ENCODE assay signal across 9 cellular contexts in genomic region chr19:51339313-51339686, GRCh38. TPM values are rescaled to one million over a fixed set of nuclear protein-coding genes. Genes with fewer than 3 reads are reported as not detected.
DNase-seq lines count a peak whose midpoint lies in the region; TF ChIP-seq lines count a peak whose summit lies in the region.
"Had no signal": no experiment of that assay in that cellular context is flagged by ENCODE, and none has a peak within 500 bp of the region (broad histone marks: within the 10 kb centered on the region; RNA-seq: fewer than 3 reads in every experiment).

No MANE protein-coding gene starts in this region.

- H3K9me3 ChIP-seq in skeletal muscle tissue (ENCODE audit: control insufficient read depth in 3 of 3, low read length in 3 of 3), result no peaks in the 10 kb centered on the region

- no peak overlapping the region for H3K27ac ChIP-seq in skeletal muscle tissue (ENCODE audit: low read depth, low read length)

- peaks cover 0 to 2% (median 0%) of the 10 kb centered on the region in 3 donors for H3K36me3 ChIP-seq in skeletal muscle tissue (ENCODE audit: control insufficient read depth in 3 of 3, insufficient read depth in 3 of 3, low read length in 3 of 3)

- in situ Hi-C loops in KBM-7 (cut with MboI; ENCODE audit: low pct_unique_long_range_greater_than_20kb, low sequenced_read_pairs), result no loop called here

- TF ChIP-seq CTCF in glutamatergic neuron (IDR thresholded peaks at IDR 0.05; ENCODE audit: partially characterized antibody, unreplicated experiment), result no peak

- H3K36me3 Mint-ChIP-seq in T-helper 1 cell treated with Interleukin-12 subunit alpha and Interleukin-12 subunit beta and Interleukin-4 antibody, amounts not matched to agents 30 μg/mL and 1 μg/mL, for 36 hours (ENCODE audit: low read depth), result no peaks in the 10 kb centered on the region
- no peaks in the 10 kb centered on the region for H3K36me3 Mint-ChIP-seq in glutamatergic neuron (ENCODE audit: unreplicated experiment)

- peak in 2 of 3 donors; percentile 11 to 42 for DNase-seq in stimulated activated CD4-positive, alpha-beta T cell treated with anti-CD3 and anti-CD28 coated beads, TNF-alpha, amount 100 ng/mL, for 48 hours (ENCODE audit: low read depth in 3 of 3)
- DNase-seq in stimulated activated CD4-positive, alpha-beta T cell treated with anti-CD3 and anti-CD28 coated beads, Interleukin-2, amount 100 ng/mL, for 24 hours, result no peak
- DNase-seq in glutamatergic neuron (no peak), NCI-H2029 (lab: John Stamatoyannopoulos, UW) (no peak), KBM-7 (no peak)
- no peak for DNase-seq in central memory CD4-positive, alpha-beta T cell

- peaks cover 7 to 16% (median 8%) of the 10 kb centered on the region in 3 donors for H3K4me1 ChIP-seq in skeletal muscle tissue (ENCODE audit: control insufficient read depth in 3 of 3, insufficient read depth in 3 of 3, low read length in 3 of 3)

- peak overlapping the region; percentile 97 for H3K4me3 Mint-ChIP-seq in T-helper 1 cell treated with Interleukin-12 subunit alpha and Interleukin-12 subunit beta and Interleukin-4 antibody, amounts not matched to agents 30 μg/mL and 1 μg/mL, for 36 hours
- H3K4me3 Mint-ChIP-seq in glutamatergic neuron (ENCODE audit: unreplicated experiment), result peak overlapping the region; percentile 99

- peaks cover 11% of the 10 kb centered on the region for H3K4me1 Mint-ChIP-seq in T-helper 1 cell treated with Interleukin-12 subunit alpha and Interleukin-12 subunit beta and Interleukin-4 antibody, amounts not matched to agents 30 μg/mL and 1 μg/mL, for 36 hours (ENCODE audit: low read depth)
- H3K4me1 Mint-ChIP-seq in glutamatergic neuron (ENCODE audit: low read depth, unreplicated experiment), result peaks cover 3% of the 10 kb centered on the region

- H3K27me3 ChIP-seq in skeletal muscle tissue (ENCODE audit: control insufficient read depth in 3 of 3, insufficient read depth in 3 of 3, low read length in 3 of 3), result peaks cover 0 to 9% (median 5%) of the 10 kb centered on the region in 3 donors

- no peaks in the 10 kb centered on the region for H3K9me3 Mint-ChIP-seq in T-helper 1 cell treated with Interleukin-12 subunit alpha and Interleukin-12 subunit beta and Interleukin-4 antibody, amounts not matched to agents 30 μg/mL and 1 μg/mL, for 36 hours
- peaks cover 4% of the 10 kb centered on the region for H3K9me3 Mint-ChIP-seq in glutamatergic neuron (ENCODE audit: unreplicated experiment)

- peaks cover 19% of the 10 kb centered on the region for H3K27me3 Mint-ChIP-seq in T-helper 1 cell treated with Interleukin-12 subunit alpha and Interleukin-12 subunit beta and Interleukin-4 antibody, amounts not matched to agents 30 μg/mL and 1 μg/mL, for 36 hours (ENCODE audit: low read depth)
- peaks cover 11% of the 10 kb centered on the region for H3K27me3 Mint-ChIP-seq in glutamatergic neuron (ENCODE audit: unreplicated experiment)

- H3K4me3 ChIP-seq in skeletal muscle tissue (ENCODE audit: low read length in 3 of 3), result peak overlapping the region; percentile 50 to 68 (median 62)

- peak overlapping the region; percentile 89 for H3K27ac Mint-ChIP-seq in T-helper 1 cell treated with Interleukin-12 subunit alpha and Interleukin-12 subunit beta and Interleukin-4 antibody, amounts not matched to agents 30 μg/mL and 1 μg/mL, for 36 hours
- H3K27ac Mint-ChIP-seq in glutamatergic neuron (ENCODE audit: unreplicated experiment), result peak overlapping the region; percentile 85

- H3K9ac ChIP-seq in skeletal muscle tissue (ENCODE audit: low read depth in 1 of 3, low read length in 3 of 3), result no peak overlapping the region

RNA-seq across cellular contexts. Expression of gene VSIG10L, which starts 2.6 kb away (rescaled TPM):
- total RNA-seq in glutamatergic neuron (ENCODE audit: unreplicated experiment) (3.5 TPM), skeletal muscle tissue (0.52 TPM)

RNA-seq across cellular contexts. Expression of gene ETFB, which starts 26.9 kb away (rescaled TPM):
- total RNA-seq in glutamatergic neuron (ENCODE audit: unreplicated experiment) (77.7 TPM), skeletal muscle tissue (52.2 TPM)

RNA-seq across cellular contexts. Expression of gene IGLON5, which starts 27.9 kb away (rescaled TPM):
- total RNA-seq in glutamatergic neuron (ENCODE audit: unreplicated experiment), result 59.9 TPM
- total RNA-seq in skeletal muscle tissue, result not detected
- total RNA-seq: lung microvascular endothelial cell had no signal

RNA-seq across cellular contexts. Expression of gene CLDND2, which starts 29.5 kb away (rescaled TPM):
- not detected for total RNA-seq in glutamatergic neuron (ENCODE audit: unreplicated experiment)
- total RNA-seq in skeletal muscle tissue, result not detected
- total RNA-seq: lung microvascular endothelial cell had no signal

RNA-seq across cellular contexts. Expression of gene NKG7, which starts 33.2 kb away (rescaled TPM):
- total RNA-seq in glutamatergic neuron (ENCODE audit: unreplicated experiment) (not detected), skeletal muscle tissue (not detected)
- total RNA-seq: lung microvascular endothelial cell had no signal

Comparison
In these comparisons a context has a peak if more than half of its experiments do, and no peak if none do; other contexts are left out.
1. DNase-seq: peak in stimulated activated CD4-positive, alpha-beta T cell treated with anti-CD3 and anti-CD28 coated beads, TNF-alpha, amount 100 ng/mL, for 48 hours (2 of 3); none in stimulated activated CD4-positive, alpha-beta T cell treated with anti-CD3 and anti-CD28 coated beads, Interleukin-2, amount 100 ng/mL, for 24 hours (0 of 2), glutamatergic neuron (single experiment), NCI-H2029 (single experiment), central memory CD4-positive, alpha-beta T cell (single experiment) and KBM-7 (single experiment).
2. RNA of gene IGLON5, which starts 27.9 kb away (total RNA-seq): 59.9 TPM in glutamatergic neuron (single experiment); not detected in skeletal muscle tissue (single experiment); every median in the first group is over 10 times any median in the second.